ENCODE assay signal across 1 cellular context in the genomic region with DNA sequence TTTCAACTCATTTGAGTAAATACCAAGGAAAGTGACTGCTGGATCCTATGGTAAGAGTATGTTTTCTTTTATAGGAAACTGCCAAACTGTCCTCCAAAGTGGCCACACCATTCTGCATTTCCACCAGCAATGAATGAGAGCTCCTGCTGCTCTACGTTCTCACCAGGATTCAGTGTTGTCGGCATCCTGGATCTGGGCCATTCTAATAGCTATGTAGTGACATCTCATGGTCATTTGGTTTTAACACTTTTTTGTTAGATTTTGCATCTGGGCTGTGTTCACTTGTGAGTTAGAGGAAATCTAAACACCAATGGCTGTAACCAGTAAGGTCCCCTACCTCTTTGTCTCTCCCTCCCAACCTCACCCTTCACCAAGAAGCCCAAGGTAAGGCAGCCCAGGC.
TF ChIP-seq lines count a peak whose summit lies in the region.

No MANE protein-coding gene starts in this region.

TF ChIP-seq in K562, 482 proteins besides CTCF, POLR2A, EP300 and RAD21 (continued from another document):
- no peak for TF ChIP-seq CXXC5 (CRISPR knock-in tag; IDR thresholded peaks at IDR 0.05)
- TF ChIP-seq NONO (IDR thresholded peaks at IDR 0.05; ENCODE audit: low read depth in 2 of 2, low read length in 1 of 2), result no peak
- TF ChIP-seq ZNF174 (CRISPR knock-in tag; IDR thresholded peaks at IDR 0.05), result no peak
